3 cellular contexts compared by ENCODE assay signal in the genomic region with DNA sequence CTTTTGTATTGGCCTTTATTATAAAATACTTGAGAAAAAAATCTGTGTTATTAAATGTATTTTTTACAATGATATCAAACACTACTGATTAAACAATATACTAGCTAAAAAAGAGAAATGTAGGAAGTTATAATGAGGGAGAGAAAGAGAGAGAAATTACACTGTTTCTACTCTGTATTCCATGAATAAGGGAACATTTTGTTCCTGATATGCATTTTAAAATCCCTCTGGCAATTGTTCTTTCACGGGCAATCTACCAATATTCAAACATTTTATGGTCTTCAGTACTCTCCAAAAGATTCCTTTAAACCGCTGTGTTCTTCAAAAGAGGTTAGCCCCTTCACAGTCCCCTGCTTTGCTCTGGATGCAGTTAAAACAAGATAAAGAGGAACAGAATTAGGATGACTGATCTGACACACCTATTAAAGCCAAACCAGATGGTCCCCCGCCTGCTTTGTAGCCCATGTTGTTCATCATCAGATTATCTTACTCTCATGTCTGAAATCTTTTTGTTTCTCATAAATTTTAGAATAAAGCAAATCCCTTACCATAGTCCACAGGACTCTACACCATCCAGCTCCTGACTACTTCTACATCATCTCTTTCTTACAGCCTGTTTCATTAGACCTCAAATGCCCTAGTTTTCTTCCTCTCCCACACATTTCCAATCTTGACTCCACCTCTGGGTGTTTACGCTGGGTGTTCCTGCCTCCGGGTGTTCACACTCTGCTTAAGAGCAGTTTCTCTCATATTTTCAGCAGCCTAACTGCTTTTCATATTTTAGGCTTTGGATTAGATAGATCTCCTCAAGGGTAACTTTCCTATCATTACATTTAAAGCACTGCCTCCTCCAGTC.
TF ChIP-seq lines count a peak whose summit lies in the region.

No MANE protein-coding gene starts in this region.

TF ChIP-seq in GM23338, 12 proteins besides CTCF, POLR2A, EP300 and RAD21:
- TF ChIP-seq POLR2AphosphoS5 (IDR thresholded peaks at IDR 0.05; ENCODE audit: low read depth) = no peak

TF ChIP-seq in H1, 55 proteins besides CTCF, POLR2A, EP300 and RAD21:
- TF ChIP-seq RNF2 (IDR thresholded peaks at IDR 0.05; ENCODE audit: borderline replicate concordance, low read depth, low read length, missing control alignments, poor library complexity, severe bottlenecking) (no peak), BRCA1 (IDR thresholded peaks at IDR 0.05; ENCODE audit: low read depth, low read length) (no peak)
TF ChIP-seq in H1: peak in this region for 0.

TF ChIP-seq in HEK293T, 16 proteins besides CTCF, POLR2A, EP300 and RAD21:
- TF ChIP-seq FOXK2 (IDR thresholded peaks at IDR 0.05) (no peak), SUZ12 (IDR thresholded peaks at IDR 0.05) (no peak), LEF1 (IDR thresholded peaks at IDR 0.05; ENCODE audit: borderline replicate concordance) (no peak), FOXA1 (IDR thresholded peaks at IDR 0.05) (no peak), CTBP1 (IDR thresholded peaks at IDR 0.05; ENCODE audit: borderline replicate concordance) (no peak), ZNF384 (IDR thresholded peaks at IDR 0.05) (no peak), TARDBP (IDR thresholded peaks at IDR 0.05) (no peak)
- TF ChIP-seq, protein P1, sequence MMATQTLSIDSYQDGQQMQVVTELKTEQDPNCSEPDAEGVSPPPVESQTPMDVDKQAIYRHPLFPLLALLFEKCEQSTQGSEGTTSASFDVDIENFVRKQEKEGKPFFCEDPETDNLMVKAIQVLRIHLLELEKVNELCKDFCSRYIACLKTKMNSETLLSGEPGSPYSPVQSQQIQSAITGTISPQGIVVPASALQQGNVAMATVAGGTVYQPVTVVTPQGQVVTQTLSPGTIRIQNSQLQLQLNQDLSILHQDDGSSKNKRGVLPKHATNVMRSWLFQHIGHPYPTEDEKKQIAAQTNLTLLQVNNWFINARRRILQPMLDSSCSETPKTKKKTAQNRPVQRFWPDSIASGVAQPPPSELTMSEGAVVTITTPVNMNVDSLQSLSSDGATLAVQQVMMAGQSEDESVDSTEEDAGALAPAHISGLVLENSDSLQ (IDR thresholded peaks at IDR 0.05) = no peak
